33 cellular contexts compared by ENCODE assay signal in the genomic region with DNA sequence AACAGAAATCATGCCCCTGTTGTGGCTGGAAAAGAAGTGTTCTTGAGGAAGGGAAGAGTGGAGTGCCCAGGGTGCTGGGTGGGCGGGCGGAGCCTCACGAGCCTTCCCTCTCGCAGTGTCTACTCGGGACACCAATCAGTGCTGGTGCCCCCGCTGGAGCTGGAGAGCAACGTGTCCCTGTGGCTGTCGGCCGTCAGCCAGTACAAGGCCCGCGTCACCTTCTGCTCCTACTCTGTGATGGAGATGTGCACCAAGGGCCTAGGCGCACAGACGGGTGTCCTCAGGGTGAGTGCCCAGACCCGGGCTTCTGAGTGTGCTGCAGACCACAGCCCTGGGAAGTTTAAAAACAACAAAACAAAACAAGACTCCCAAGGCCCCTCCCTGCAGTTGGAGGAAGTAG. TPM values are rescaled to one million over a fixed set of nuclear protein-coding genes. Genes with fewer than 3 reads are reported as not detected.
A peak's percentile ranks its signal among the peaks of the same experiment; 100 is the strongest.
DNase-seq lines count a peak whose midpoint lies in the region; ATAC-seq and TF ChIP-seq lines count a peak whose summit lies in the region.
"Had no signal": no experiment of that assay in that cellular context is flagged by ENCODE, and none has a peak within 500 bp of the region (broad histone marks: within the 10 kb centered on the region; RNA-seq: fewer than 3 reads in every experiment).

No MANE protein-coding gene starts in this region.

- no peak overlapping the region for H3K4me3 ChIP-seq in H7 (ENCODE audit: insufficient read depth, low read depth, low read length)
- H3K4me3 ChIP-seq: esophagus muscularis mucosa, mucosa of descending colon, ovary, testis had no signal

- H3K36me3 Mint-ChIP-seq in activated T-cell treated with anti-CD3 and anti-CD28 coated beads, Interleukin-2, amount 50 U/mL, for 24 hours (ENCODE audit: low read depth): peaks cover 85% of the 10 kb centered on the region
- H3K36me3 Mint-ChIP-seq in activated T-cell treated with anti-CD3 and anti-CD28 coated beads, Interleukin-2, amount 50 U/mL, for 72 hours (ENCODE audit: insufficient read depth in 2 of 2): peaks cover 3 to 4% of the 10 kb centered on the region in 2 donors
- peaks cover 16% of the 10 kb centered on the region for H3K36me3 Mint-ChIP-seq in progenitor cell of endocrine pancreas (ENCODE audit: insufficient read depth)

- peaks cover 81% of the 10 kb centered on the region for H3K4me1 Mint-ChIP-seq in activated T-cell treated with anti-CD3 and anti-CD28 coated beads, Interleukin-2, amount 50 U/mL, for 24 hours (ENCODE audit: low read depth)
- H3K4me1 Mint-ChIP-seq in activated T-cell treated with anti-CD3 and anti-CD28 coated beads, Interleukin-2, amount 50 U/mL, for 72 hours (ENCODE audit: low read depth): peaks cover 70% of the 10 kb centered on the region
- H3K4me1 Mint-ChIP-seq in progenitor cell of endocrine pancreas (ENCODE audit: low read depth): peaks cover 3% of the 10 kb centered on the region
- H3K4me1 Mint-ChIP-seq: nephron had no signal

- no peaks in the 10 kb centered on the region for H3K27me3 ChIP-seq in H7 (ENCODE audit: control insufficient read depth, insufficient read depth, low read length)
- H3K27me3 ChIP-seq: esophagus muscularis mucosa, foreskin keratinocyte, ovary, testis had no signal

- no peak for ATAC-seq in activated T-cell treated with anti-CD3 and anti-CD28 coated beads, Interleukin-2, amount 50 U/mL, for 72 hours (replicated peaks in 1 of 2)
- ATAC-seq: activated CD8-positive, alpha-beta T cell treated with anti-CD3 and anti-CD28 coated beads, Interleukin-2, amount 10 ng/mL, durations not matched to agents 7 days and 5 days; foreskin keratinocyte; mucosa of descending colon; PC-3; stimulated activated naive CD8-positive, alpha-beta T cell treated with anti-CD3 and anti-CD28 coated beads, Interleukin-15, Interleukin-2, amounts not matched to agents 100 U/mL and 50 U/mL, for 24 hours had no signal

- H3K36me3 ChIP-seq in H7 (replicated peaks; ENCODE audit: control insufficient read depth, insufficient read depth, low read length): peaks cover 19% of the 10 kb centered on the region
- H3K36me3 ChIP-seq: ovary had no signal

- no peaks in the 10 kb centered on the region for H3K9me3 Mint-ChIP-seq in activated T-cell treated with anti-CD3 and anti-CD28 coated beads, Interleukin-2, amount 50 U/mL, for 24 hours
- no peaks in the 10 kb centered on the region for H3K9me3 Mint-ChIP-seq in activated T-cell treated with anti-CD3 and anti-CD28 coated beads, Interleukin-2, amount 50 U/mL, for 72 hours
- no peaks in the 10 kb centered on the region for H3K9me3 Mint-ChIP-seq in progenitor cell of endocrine pancreas (ENCODE audit: low read depth)
- H3K9me3 Mint-ChIP-seq: dendritic cell treated with granulocyte-macrophage colony-stimulating factor and Interleukin-4, amounts not matched to agents 40 ng/mL and 50 ng/mL, for 4 days; nephron had no signal

- H3K27me3 Mint-ChIP-seq in activated T-cell treated with anti-CD3 and anti-CD28 coated beads, Interleukin-2, amount 50 U/mL, for 24 hours: no peaks in the 10 kb centered on the region
- H3K27me3 Mint-ChIP-seq in activated T-cell treated with anti-CD3 and anti-CD28 coated beads, Interleukin-2, amount 50 U/mL, for 72 hours (ENCODE audit: low read depth): no peaks in the 10 kb centered on the region
- H3K27me3 Mint-ChIP-seq in progenitor cell of endocrine pancreas: no peaks in the 10 kb centered on the region
- H3K27me3 Mint-ChIP-seq: dendritic cell treated with granulocyte-macrophage colony-stimulating factor and Interleukin-4, amounts not matched to agents 40 ng/mL and 50 ng/mL, for 4 days had no signal

- DNase-seq in activated T-cell treated with anti-CD3 and anti-CD28 coated beads, Interleukin-2, amount 50 U/mL, for 24 hours: peak; percentile 26
- no peak for DNase-seq in activated T-cell treated with anti-CD3 and anti-CD28 coated beads, Interleukin-2, amount 50 U/mL, for 72 hours
- DNase-seq in H7 (peak; percentile 64), iPS-NIHi11 (ENCODE audit: low spot score) (peak; percentile 48), progenitor cell of endocrine pancreas (ENCODE audit: low spot score, unreplicated experiment) (peak; percentile 3), epidermal melanocyte (ENCODE audit: insufficient read length, low spot score) (no peak), HK-2 (ENCODE audit: unreplicated experiment) (no peak), NCI-H2081 treated with DMSO at 0.1 percent for 48 hours (lab: John Stamatoyannopoulos, UW) (no peak)
- DNase-seq: activated gamma-delta T cell treated with Interleukin-2 at 50 U/mL for 16 hours; activated T-cell treated with anti-CD3 and anti-CD28 coated beads for 4 hours; central memory CD4-positive, alpha-beta T cell; EL; foreskin keratinocyte; GOT3; head of caudate nucleus; KBM-7; MM.1S; mucosa of descending colon; NCI-H1417; NCI-H2029; NCI-H2227 treated with DMSO at 0.1 percent for 48 hours; NCI-H526 treated with DMSO at 0.1 percent for 48 hours; ovary; PC-3; small intestine; stimulated activated naive CD8-positive, alpha-beta T cell treated with anti-CD3 and anti-CD28 coated beads, Interleukin-15, Interleukin-2, amounts not matched to agents 100 U/mL and 50 U/mL, for 24 hours; testis had no signal

- no peak overlapping the region for H3K4me3 Mint-ChIP-seq in activated T-cell treated with anti-CD3 and anti-CD28 coated beads, Interleukin-2, amount 50 U/mL, for 24 hours
- no peak overlapping the region for H3K4me3 Mint-ChIP-seq in activated T-cell treated with anti-CD3 and anti-CD28 coated beads, Interleukin-2, amount 50 U/mL, for 72 hours
- H3K4me3 Mint-ChIP-seq in progenitor cell of endocrine pancreas (ENCODE audit: low read depth): no peak overlapping the region
- H3K4me3 Mint-ChIP-seq: activated CD8-positive, alpha-beta T cell treated with anti-CD3 and anti-CD28 coated beads, Interleukin-2, amount 10 ng/mL, durations not matched to agents 7 days and 5 days; dendritic cell treated with granulocyte-macrophage colony-stimulating factor and Interleukin-4, amounts not matched to agents 40 ng/mL and 50 ng/mL, for 4 days; nephron had no signal

- no peak overlapping the region for H3K27ac Mint-ChIP-seq in activated T-cell treated with anti-CD3 and anti-CD28 coated beads, Interleukin-2, amount 50 U/mL, for 24 hours
- no peak overlapping the region for H3K27ac Mint-ChIP-seq in activated T-cell treated with anti-CD3 and anti-CD28 coated beads, Interleukin-2, amount 50 U/mL, for 72 hours
- H3K27ac Mint-ChIP-seq in progenitor cell of endocrine pancreas: no peak overlapping the region
- H3K27ac Mint-ChIP-seq: activated CD8-positive, alpha-beta T cell treated with anti-CD3 and anti-CD28 coated beads, Interleukin-2, amount 10 ng/mL, durations not matched to agents 7 days and 5 days; dendritic cell treated with granulocyte-macrophage colony-stimulating factor and Interleukin-4, amounts not matched to agents 40 ng/mL and 50 ng/mL, for 4 days; nephron had no signal

- TF ChIP-seq CTCF in progenitor cell of endocrine pancreas (IDR thresholded peaks at IDR 0.05; ENCODE audit: unreplicated experiment): no peak

RNA-seq across cellular contexts. Expression of gene S100B, which starts 47.4 kb away (rescaled TPM):
- under 1 TPM in 1 of 2 donors, not detected in 1; 0.72 TPM for total RNA-seq in activated T-cell treated with anti-CD3 and anti-CD28 coated beads, Interleukin-2, amount 50 U/mL, for 72 hours
- total RNA-seq in H7 (2014; rRNA removed; shearing (Covaris generic)): 0.10 TPM in 1 of 2 replicates, not detected in the other
- not detected in 2 replicates for total RNA-seq in progenitor cell of endocrine pancreas
- total RNA-seq: foreskin keratinocyte; PC-3; renal cortical epithelial cell; T-helper 2 cell treated with Interferon-gamma antibody and Interleukin-4, amounts not matched to agents 100 ng/mL and 5 ng/mL, for 36 hours had no signal

Comparison
In these comparisons a context has a peak if more than half of its experiments do, and no peak if none do; other contexts are left out.
1. DNase-seq: peak in activated T-cell treated with anti-CD3 and anti-CD28 coated beads, Interleukin-2, amount 50 U/mL, for 24 hours (single experiment), H7 (single experiment), iPS-NIHi11 (single experiment) and progenitor cell of endocrine pancreas (single experiment); none in activated T-cell treated with anti-CD3 and anti-CD28 coated beads, Interleukin-2, amount 50 U/mL, for 72 hours (0 of 2), epidermal melanocyte (single experiment), HK-2 (single experiment) and NCI-H2081 treated with DMSO at 0.1 percent for 48 hours (single experiment).